2 cellular contexts compared by ENCODE assay signal in genomic region chr3:79383402-79384012, GRCh38.
TF ChIP-seq lines count a peak whose summit lies in the region.

No MANE protein-coding gene starts in this region.

TF ChIP-seq in liver, 16 proteins besides CTCF, POLR2A, EP300 and RAD21 (continued from another document):
- TF ChIP-seq REST (IDR thresholded peaks at IDR 0.05) (no peak), ATF3 (IDR thresholded peaks at IDR 0.05) (no peak), MAX (IDR thresholded peaks at IDR 0.05) (no peak), JUND (IDR thresholded peaks at IDR 0.05) (no peak)

TF ChIP-seq in WTC11, 78 proteins besides CTCF, POLR2A, EP300 and RAD21 (continued from another document):
- TF ChIP-seq E2F5 (CRISPR knock-in tag; IDR thresholded peaks at IDR 0.05) = no peak
- TF ChIP-seq USF1 (CRISPR knock-in tag; IDR thresholded peaks at IDR 0.05) = no peak
- no peak for TF ChIP-seq ZNF532 (CRISPR knock-in tag; IDR thresholded peaks at IDR 0.05; ENCODE audit: borderline replicate concordance)
- no peak for TF ChIP-seq CREM (CRISPR knock-in tag; IDR thresholded peaks at IDR 0.05)
